8 cellular contexts compared by ENCODE assay signal in the genomic region with DNA sequence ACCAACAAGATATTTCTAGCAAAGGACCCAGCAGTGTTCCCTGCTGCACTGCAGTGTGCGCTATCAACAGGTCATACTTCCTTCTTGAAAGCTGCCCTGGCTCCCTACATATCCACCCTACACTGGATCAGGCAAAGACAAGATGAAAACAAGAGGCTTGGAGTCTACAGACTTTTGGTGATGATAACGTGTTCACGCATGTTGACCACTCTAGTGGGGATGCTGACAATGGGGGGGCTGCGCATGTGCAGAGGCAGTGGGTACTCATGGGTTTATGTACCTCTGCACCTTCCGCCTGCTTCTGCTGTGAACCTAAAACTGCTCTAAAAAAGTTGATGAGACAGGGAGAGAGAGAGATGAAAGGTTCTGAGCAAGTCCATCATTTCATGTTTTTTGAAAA. TPM values are rescaled to one million over a fixed set of nuclear protein-coding genes. Genes with fewer than 3 reads are reported as not detected.
A peak's percentile ranks its signal among the peaks of the same experiment; 100 is the strongest.
DNase-seq lines count a peak whose midpoint lies in the region; ATAC-seq, FAIRE-seq and TF ChIP-seq lines count a peak whose summit lies in the region.

No MANE protein-coding gene starts in this region.

- FAIRE-seq in HTR-8/SVneo (lab: Jason Lieb, UNC): no peak

- H3K9me3 Mint-ChIP-seq in IgD-negative memory B cell (no peaks in the 10 kb centered on the region), chondrocyte (ENCODE audit: low read depth) (no peaks in the 10 kb centered on the region)

- H3K36me3 Mint-ChIP-seq in IgD-negative memory B cell (peaks cover 7% of the 10 kb centered on the region), chondrocyte (ENCODE audit: low read depth) (peaks cover 53% of the 10 kb centered on the region)

- no peaks in the 10 kb centered on the region for H3K9me3 ChIP-seq in muscle layer of duodenum (ENCODE audit: control insufficient read depth in 1 of 2, low read length in 2 of 2)

- CTCF ChIA-PET in AG04449 (lab: Yijun Ruan, JAX): interaction anchor here (1.8 to 5.0 kb wide), 3 partner anchors 11 to 132 kb away, joined by 4 to 73 read pairs (median 14); no protein-coding TSS in a partner anchor

- no peaks in the 10 kb centered on the region for H3K27me3 Mint-ChIP-seq in IgD-negative memory B cell
- H3K27me3 Mint-ChIP-seq in chondrocyte (ENCODE audit: low read depth): no peaks in the 10 kb centered on the region

- no peaks in the 10 kb centered on the region for H3K27me3 ChIP-seq in muscle layer of duodenum (ENCODE audit: low read depth, low read length)

- DNase-seq in AG04449 (ENCODE audit: low read depth, low spot score): no peak
- DNase-seq in chondrocyte (ENCODE audit: low spot score): no peak
- no peak for DNase-seq in HTR-8/SVneo (ENCODE audit: insufficient read length, low spot score)
- DNase-seq in NCI-H345 (lab: John Stamatoyannopoulos, UW): no peak
- no peak for DNase-seq in SK-N-DZ (ENCODE audit: low spot score)

- H3K4me3 Mint-ChIP-seq in IgD-negative memory B cell (peak overlapping the region in 3 of 4 donors; percentile 2 to 73 (median 17)), chondrocyte (ENCODE audit: unreplicated experiment) (peak overlapping the region; percentile 62)

- peak overlapping the region; percentile 38 for H3K4me3 ChIP-seq in AG04449 (ENCODE audit: low read depth, low read length)
- H3K4me3 ChIP-seq in muscle layer of duodenum (ENCODE audit: low read depth in 1 of 2, low read length in 2 of 2): peak overlapping the region in 1 of 2 donors; percentile 24

- peaks cover 19 to 40% of the 10 kb centered on the region in 2 donors for H3K4me1 ChIP-seq in muscle layer of duodenum (ENCODE audit: control insufficient read depth in 1 of 2, insufficient read depth in 2 of 2, low read length in 2 of 2)

- TF ChIP-seq CTCF in AG04449 (IDR thresholded peaks at IDR 0.05; ENCODE audit: insufficient read depth, low read length, missing control alignments) (no peak), chondrocyte (IDR thresholded peaks at IDR 0.05) (no peak)

- no peak for ATAC-seq in GM19463 (IDR thresholded peaks at IDR 0.05; ENCODE audit: unreplicated experiment)

- H3K36me3 ChIP-seq in muscle layer of duodenum (ENCODE audit: control insufficient read depth in 1 of 2, insufficient read depth in 2 of 2, low read length in 2 of 2): peaks cover 54 to 60% of the 10 kb centered on the region in 2 donors

- H3K27ac Mint-ChIP-seq in IgD-negative memory B cell (peak overlapping the region in 1 of 3 donors; percentile 47), chondrocyte (ENCODE audit: unreplicated experiment) (peak overlapping the region; percentile 98)

- H3K4me1 Mint-ChIP-seq in IgD-negative memory B cell (peaks cover 24 to 33% (median 28%) of the 10 kb centered on the region in 3 donors), chondrocyte (ENCODE audit: low read depth) (peaks cover 77% of the 10 kb centered on the region)

- peak overlapping the region; percentile 61 for H3K27ac ChIP-seq in muscle layer of duodenum (ENCODE audit: low read length)

- POLR2A ChIA-PET in AG04449 (lab: Yijun Ruan, JAX): interaction anchor here (0.9 to 1.9 kb wide), 5 partner anchors 7 to 14 kb away, joined by 3 to 5 read pairs (median 4); no protein-coding TSS in a partner anchor

RNA-seq across cellular contexts. Expression of a gene that starts 5.5 kb away (rescaled TPM):
- polyA plus RNA-seq in IgD-negative memory B cell: 728 TPM
- total RNA-seq in chondrocyte: 955 to 1,165 TPM (median 1,154 TPM) in 3 replicates
- polyA plus RNA-seq in SK-N-DZ (2014; cell fraction: cytosol; rRNA removed): 1,135 and 1,190 TPM in 2 replicates
- 497 and 567 TPM in 2 replicates for polyA plus RNA-seq in SK-N-DZ (2014; cell fraction: nucleus; rRNA removed)

RNA-seq across cellular contexts. Expression of a gene that starts 55.6 kb away (rescaled TPM):
- polyA plus RNA-seq in IgD-negative memory B cell: 24.9 TPM
- 64.9 to 83.8 TPM (median 65.8 TPM) in 3 replicates for total RNA-seq in chondrocyte
- polyA plus RNA-seq in SK-N-DZ (2014; cell fraction: cytosol; rRNA removed): 13.9 and 17.0 TPM in 2 replicates
- 14.2 and 33.7 TPM in 2 replicates for polyA plus RNA-seq in SK-N-DZ (2014; cell fraction: nucleus; rRNA removed)
